In the genomic region with DNA sequence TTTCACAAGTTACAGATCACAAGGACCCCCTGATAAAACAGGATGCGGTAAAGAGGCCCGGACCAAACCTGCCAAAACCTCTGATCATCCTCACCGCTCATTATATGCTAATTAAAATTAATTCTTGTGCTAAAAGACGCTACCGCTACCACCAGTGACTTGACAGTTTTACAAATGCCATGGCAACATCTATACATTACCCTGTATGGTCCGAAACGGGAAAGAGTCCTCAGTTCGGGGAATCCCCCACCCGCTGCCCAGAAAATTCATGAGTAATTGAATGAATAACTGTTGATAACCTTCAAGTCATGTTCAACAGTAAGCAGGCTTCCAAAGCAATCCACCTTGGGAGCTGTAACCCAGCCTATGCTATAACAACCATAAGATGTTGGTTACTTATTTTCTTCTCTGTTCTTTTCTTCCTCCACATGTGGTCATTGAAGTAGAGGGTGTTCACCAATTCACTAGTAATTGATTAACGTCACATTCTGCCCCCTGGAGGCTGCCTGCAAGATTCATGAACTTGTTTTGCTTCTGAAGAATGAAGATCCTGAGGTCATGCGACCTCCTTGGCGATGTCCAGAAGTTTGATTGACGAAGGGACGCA, we compare ENCODE assay signal across 8 cellular contexts. TPM values are rescaled to one million over a fixed set of nuclear protein-coding genes. Genes with fewer than 3 reads are reported as not detected.
DNase-seq lines count a peak whose midpoint lies in the region; ATAC-seq, FAIRE-seq and TF ChIP-seq lines count a peak whose summit lies in the region.

No MANE protein-coding gene starts in this region.

- no peaks in the 10 kb centered on the region for H3K27me3 Mint-ChIP-seq in activated naive CD8-positive, alpha-beta T cell treated with anti-CD3 and anti-CD28 coated beads for 36 hours

- no peaks in the 10 kb centered on the region for H3K9me3 Mint-ChIP-seq in activated naive CD8-positive, alpha-beta T cell treated with anti-CD3 and anti-CD28 coated beads for 36 hours

- ATAC-seq in HG03378 (IDR thresholded peaks at IDR 0.05; ENCODE audit: unreplicated experiment), result peak; percentile 39
- no peak for ATAC-seq in GM18861 (IDR thresholded peaks at IDR 0.05; ENCODE audit: unreplicated experiment)

- peak overlapping the region; percentile 39 for H3K4me3 Mint-ChIP-seq in activated naive CD8-positive, alpha-beta T cell treated with anti-CD3 and anti-CD28 coated beads for 36 hours

- peak overlapping the region; percentile 83 for H3K27ac Mint-ChIP-seq in activated naive CD8-positive, alpha-beta T cell treated with anti-CD3 and anti-CD28 coated beads for 36 hours

- peak; percentile 55 for FAIRE-seq in islet of Langerhans (lab: Jason Lieb, UNC)

- H3K36me3 Mint-ChIP-seq in activated naive CD8-positive, alpha-beta T cell treated with anti-CD3 and anti-CD28 coated beads for 36 hours, result no peaks in the 10 kb centered on the region

- H3K4me1 Mint-ChIP-seq in activated naive CD8-positive, alpha-beta T cell treated with anti-CD3 and anti-CD28 coated beads for 36 hours, result peaks cover 57% of the 10 kb centered on the region

- H3K4me3 ChIP-seq in GM12865 (ENCODE audit: low read depth, low read length), result peak overlapping the region; percentile 10; the same call in 1 of the 2 replicates

- DNase-seq in GM12865 (ENCODE audit: low read depth) (peak; percentile 92), SW480 (ENCODE audit: low spot score) (peak; percentile 62), NCI-H526 treated with DMSO at 0.1 percent for 48 hours (lab: John Stamatoyannopoulos, UW) (no peak)
- DNase-seq in activated naive CD8-positive, alpha-beta T cell treated with anti-CD3 and anti-CD28 coated beads for 36 hours, result peak; percentile 79
- DNase-seq in stimulated activated CD8-positive, alpha-beta memory T cell treated with anti-CD3 and anti-CD28 coated beads, Interleukin-12 subunit alpha, Interleukin-12 subunit beta, amount 100 ng/mL, for 1 hour (ENCODE audit: low read depth), result peak; percentile 57

- TF ChIP-seq CTCF in GM12865 (IDR thresholded peaks at IDR 0.05; ENCODE audit: insufficient read depth, low read depth, low read length, missing control alignments), result peak; percentile 58

RNA-seq across cellular contexts. Expression of a gene that starts 20.6 kb away (rescaled TPM):
- 1 to 10 TPM; 4.3 to 5.3 TPM for total RNA-seq in activated naive CD8-positive, alpha-beta T cell treated with anti-CD3 and anti-CD28 coated beads for 36 hours

RNA-seq across cellular contexts. Expression of a gene that starts 34.8 kb away (rescaled TPM):
- 10 to 100 TPM; 11.6 to 12.5 TPM for total RNA-seq in activated naive CD8-positive, alpha-beta T cell treated with anti-CD3 and anti-CD28 coated beads for 36 hours

RNA-seq across cellular contexts. Expression of a gene that starts 40.6 kb away (rescaled TPM):
- total RNA-seq in activated naive CD8-positive, alpha-beta T cell treated with anti-CD3 and anti-CD28 coated beads for 36 hours, result 10 to 100 TPM; 44.2 to 44.3 TPM
